Comparison of ENCODE assay signal across 15 cellular contexts in the genomic region with DNA sequence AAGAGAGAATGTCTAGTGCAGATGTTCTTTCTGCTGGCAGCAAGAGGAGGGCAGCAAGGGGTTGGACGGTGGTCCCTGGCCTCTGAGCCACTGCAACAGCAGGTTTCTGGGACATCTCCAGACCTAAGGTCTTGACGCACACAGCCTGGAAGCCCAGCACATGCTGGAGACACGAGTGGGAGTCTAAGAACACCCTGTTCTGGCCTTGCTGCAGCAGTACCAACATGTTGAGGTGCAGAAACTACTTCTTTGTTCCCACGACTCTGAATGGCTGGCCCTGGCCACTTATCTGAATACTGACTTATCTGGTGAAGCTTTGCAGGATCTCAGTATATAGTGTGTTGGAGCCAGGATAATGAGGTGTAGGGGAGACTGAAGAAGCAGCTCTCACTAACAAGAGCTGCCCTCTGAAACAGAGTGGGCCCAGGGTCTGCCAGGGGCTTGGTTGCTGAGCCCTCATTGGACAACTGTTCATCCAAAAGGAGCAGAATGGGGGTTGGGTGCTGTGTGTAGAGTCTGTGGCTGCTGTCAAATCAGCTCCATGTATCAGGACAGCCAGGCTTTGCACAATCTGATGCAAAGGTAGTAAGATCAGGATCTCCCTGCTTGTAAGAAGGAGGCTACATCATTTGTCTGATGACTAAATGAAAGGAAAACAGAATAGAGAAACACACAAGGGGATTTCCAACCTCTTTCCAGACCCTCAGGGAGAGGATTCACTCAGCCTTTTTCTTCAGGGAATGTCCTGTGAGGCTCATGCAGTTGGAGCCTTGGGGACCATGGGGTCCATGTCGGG. TPM values are rescaled to one million over a fixed set of nuclear protein-coding genes. Genes with fewer than 3 reads are reported as not detected.
DNase-seq lines count a peak whose midpoint lies in the region; ATAC-seq, FAIRE-seq and TF ChIP-seq lines count a peak whose summit lies in the region.
"Had no signal": no experiment of that assay in that cellular context is flagged by ENCODE, and none has a peak within 500 bp of the region (broad histone marks: within the 10 kb centered on the region; RNA-seq: fewer than 3 reads in every experiment).

No MANE protein-coding gene starts in this region.

- no peak for TF ChIP-seq POLR2A in GM12892 (IDR thresholded peaks at IDR 0.05; ENCODE audit: low read depth, low read length)

- FAIRE-seq in GM12892 (lab: Jason Lieb, UNC) = no peak
- FAIRE-seq: GM12891 had no signal

- H3K4me1 ChIP-seq in ACC112 (ENCODE audit: control insufficient read depth, insufficient read depth, low read length, unreplicated experiment) = peaks cover 31% of the 10 kb centered on the region
- H3K4me1 ChIP-seq in osteoblast (ENCODE audit: insufficient read depth, low read length) = peaks cover 76% of the 10 kb centered on the region

- H3K4me3 ChIP-seq in ACC112 (ENCODE audit: low read depth, low read length) = no peak overlapping the region
- H3K4me3 ChIP-seq in osteoblast (ENCODE audit: insufficient read depth, low read length) = no peak overlapping the region
- H3K4me3 ChIP-seq: left lung, neural progenitor cell had no signal

- H4K20me1 ChIP-seq in osteoblast (ENCODE audit: insufficient read depth, low read length) = peaks cover 59% of the 10 kb centered on the region

- peak overlapping the region; percentile 27; the same call in 1 of the 2 replicates for H3K27ac ChIP-seq in ACC112 (ENCODE audit: low read depth, low read length)
- H3K27ac ChIP-seq in epithelial cell of prostate = peak overlapping the region; percentile 97
- H3K27ac ChIP-seq in osteoblast (ENCODE audit: low read depth, low read length) = peak overlapping the region; percentile 62
- H3K27ac ChIP-seq: neural progenitor cell had no signal

- no peaks in the 10 kb centered on the region for H3K27me3 ChIP-seq in ACC112 (ENCODE audit: insufficient read depth, low read length)
- no peaks in the 10 kb centered on the region for H3K27me3 ChIP-seq in osteoblast (ENCODE audit: insufficient read depth, low read length)
- H3K27me3 ChIP-seq: left lung had no signal

- no peak for TF ChIP-seq CTCF in osteoblast (IDR thresholded peaks at IDR 0.05; ENCODE audit: extremely low read depth, low read depth, low read length)

- H2AFZ ChIP-seq in ACC112 (ENCODE audit: low read length, unreplicated experiment) (no peak overlapping the region), osteoblast (ENCODE audit: low read length) (no peak overlapping the region)
- H2AFZ ChIP-seq: neural progenitor cell had no signal

- peaks cover 80% of the 10 kb centered on the region for H3K79me2 ChIP-seq in ACC112 (ENCODE audit: control insufficient read depth, insufficient read depth, low read length, unreplicated experiment)
- peaks cover 100% of the 10 kb centered on the region for H3K79me2 ChIP-seq in osteoblast (ENCODE audit: insufficient read depth, low read length)

- CTCF ChIA-PET in HEK293T (lab: Yijun Ruan, JAX) = no interaction called here

- DNase-seq in RPMI7951 (ENCODE audit: low read depth) (peak; percentile 37), epithelial cell of prostate (ENCODE audit: low read depth, low spot score) (no peak), osteoblast (ENCODE audit: insufficient read length, low spot score, missing footprints) (no peak), GM12892 (ENCODE audit: insufficient read length) (no peak), HEK293T (ENCODE audit: extremely low spot score) (no peak)
- DNase-seq: activated naive CD8-positive, alpha-beta T cell treated with anti-CD3 and anti-CD28 coated beads for 36 hours; DND-41; head of caudate nucleus; left lung; stimulated activated CD8-positive, alpha-beta memory T cell treated with anti-CD3 and anti-CD28 coated beads, Interleukin-4, amount 100 ng/mL, for 48 hours had no signal

- H3K4me2 ChIP-seq in osteoblast (ENCODE audit: insufficient read depth, low read length) = no peak overlapping the region
- H3K4me2 ChIP-seq: neural progenitor cell had no signal

- POLR2A ChIA-PET in HEK293T (lab: Yijun Ruan, JAX) = no interaction called here

- ATAC-seq in HG03097 (IDR thresholded peaks at IDR 0.05; ENCODE audit: low FRiP score, unreplicated experiment) = no peak
- ATAC-seq in GM21786 (IDR thresholded peaks at IDR 0.05; ENCODE audit: unreplicated experiment) = no peak
- ATAC-seq: left lung had no signal

- H3K36me3 ChIP-seq in ACC112 (ENCODE audit: insufficient read depth, low read length) (no peaks in the 10 kb centered on the region), osteoblast (ENCODE audit: insufficient read depth, low read length) (peaks cover 88% of the 10 kb centered on the region)
- H3K36me3 ChIP-seq: left lung, neural progenitor cell had no signal

- H3K9me3 ChIP-seq in osteoblast (ENCODE audit: low read depth, low read length) = no peaks in the 10 kb centered on the region
- H3K9me3 ChIP-seq: left lung had no signal

TF ChIP-seq in HEK293T, 16 proteins besides CTCF, POLR2A, EP300 and RAD21:
- TF ChIP-seq LEF1 (IDR thresholded peaks at IDR 0.05; ENCODE audit: borderline replicate concordance) = no peak
- no peak for TF ChIP-seq L3MBTL2 (conservative IDR thresholded peaks at IDR 0.05)
- no peak for TF ChIP-seq FOXM1 (IDR thresholded peaks at IDR 0.05; ENCODE audit: borderline replicate concordance)
- no peak for TF ChIP-seq HDGF (IDR thresholded peaks at IDR 0.05; ENCODE audit: borderline replicate concordance)
- no peak for TF ChIP-seq FOXK2 (IDR thresholded peaks at IDR 0.05)
- no peak for TF ChIP-seq NFRKB (IDR thresholded peaks at IDR 0.05)

RNA-seq across cellular contexts. Expression of a gene that starts 7.0 kb away (rescaled TPM):
- total RNA-seq in RPMI7951 (2014; rRNA removed; shearing (Covaris generic)) = 58.6 TPM in 2 replicates
- 109 and 156 TPM in 2 replicates for total RNA-seq in osteoblast
- 1.1 TPM for polyA plus RNA-seq in GM12892 (2012; ENCODE audit: missing spikeins)

Comparison
In these comparisons a context has a peak if more than half of its experiments do, and no peak if none do; other contexts are left out.
1. H3K27ac ChIP-seq: peak in every context shown above with its lines; median percentile 97 in epithelial cell of prostate; 62 in osteoblast; 27 in ACC112.